ENCODE assay signal across 10 cellular contexts in genomic region chr4:163109967-163110366, GRCh38. TPM values are rescaled to one million over a fixed set of nuclear protein-coding genes. Genes with fewer than 3 reads are reported as not detected.
DNase-seq lines count a peak whose midpoint lies in the region; ATAC-seq and TF ChIP-seq lines count a peak whose summit lies in the region.
"Had no signal": no experiment of that assay in that cellular context is flagged by ENCODE, and none has a peak within 500 bp of the region (broad histone marks: within the 10 kb centered on the region; RNA-seq: fewer than 3 reads in every experiment).

No MANE protein-coding gene starts in this region.

- TF ChIP-seq CTCF in 22Rv1 (IDR thresholded peaks at IDR 0.05), result no peak
- TF ChIP-seq CTCF in MCF 10A (IDR thresholded peaks at IDR 0.05; ENCODE audit: unreplicated experiment), result no peak
- no peak for TF ChIP-seq CTCF in progenitor cell of endocrine pancreas (IDR thresholded peaks at IDR 0.05; ENCODE audit: unreplicated experiment)

- intact Hi-C loops in MCF 10A (cut with micrococcal nuclease), result loop anchor here (10.0 kb wide), 1 partner anchor 435 kb away; no protein-coding TSS in a partner anchor
- intact Hi-C loops in Right ventricle myocardium inferior (cut with DNase I), result no loop called here

- ATAC-seq in GM19035 (IDR thresholded peaks at IDR 0.05; ENCODE audit: unreplicated experiment) (peak; percentile 59), HG02642 (IDR thresholded peaks at IDR 0.05; ENCODE audit: poor library complexity, unreplicated experiment) (peak; percentile 63), HG03469 (IDR thresholded peaks at IDR 0.05; ENCODE audit: unreplicated experiment) (peak; percentile 64), Right ventricle myocardium inferior (no peak)

- DNase-seq in MCF 10A (ENCODE audit: unreplicated experiment), result no peak
- DNase-seq in Right ventricle myocardium inferior (ENCODE audit: missing footprints), result no peak
- DNase-seq in progenitor cell of endocrine pancreas (ENCODE audit: low spot score, unreplicated experiment), result no peak
- no peak for DNase-seq in NK-92 treated with Interleukin-12 subunit alpha and Interleukin-12 subunit beta, amount 100 ng/mL, for 24 hours (lab: John Stamatoyannopoulos, UW)
- DNase-seq: left ventricle myocardium inferior, RPMI8226 had no signal

- peaks cover 16% of the 10 kb centered on the region for H3K4me1 Mint-ChIP-seq in MCF 10A (ENCODE audit: insufficient read depth, unreplicated experiment)
- H3K4me1 Mint-ChIP-seq in progenitor cell of endocrine pancreas (ENCODE audit: low read depth), result no peaks in the 10 kb centered on the region

- H3K27me3 Mint-ChIP-seq in MCF 10A (ENCODE audit: insufficient read depth, unreplicated experiment) (no peaks in the 10 kb centered on the region), progenitor cell of endocrine pancreas (no peaks in the 10 kb centered on the region)

- H3K9me3 Mint-ChIP-seq in MCF 10A (ENCODE audit: unreplicated experiment), result no peaks in the 10 kb centered on the region
- no peaks in the 10 kb centered on the region for H3K9me3 Mint-ChIP-seq in progenitor cell of endocrine pancreas (ENCODE audit: low read depth)

- no peak overlapping the region for H3K4me3 Mint-ChIP-seq in MCF 10A (ENCODE audit: unreplicated experiment)
- H3K4me3 Mint-ChIP-seq in progenitor cell of endocrine pancreas (ENCODE audit: low read depth), result no peak overlapping the region

- no TSS peak for BruUV-seq in MCF 10A (replicated peaks; lab: Mats Ljungman, UMichigan)

- peak overlapping the region; percentile 49 for H3K27ac ChIP-seq in 22Rv1
- H3K27ac ChIP-seq: left ventricle myocardium inferior had no signal

- POLR2A ChIA-PET in MCF 10A (lab: Yijun Ruan, JAX), result no interaction called here

- H3K27ac Mint-ChIP-seq in MCF 10A (ENCODE audit: low read depth, unreplicated experiment), result no peak overlapping the region
- no peak overlapping the region for H3K27ac Mint-ChIP-seq in progenitor cell of endocrine pancreas

- CTCF ChIA-PET in MCF 10A (lab: Yijun Ruan, JAX), result no interaction called here

- peaks cover 15% of the 10 kb centered on the region for H3K36me3 Mint-ChIP-seq in MCF 10A (ENCODE audit: insufficient read depth, unreplicated experiment)
- H3K36me3 Mint-ChIP-seq in progenitor cell of endocrine pancreas (ENCODE audit: insufficient read depth), result no peaks in the 10 kb centered on the region

RNA-seq across cellular contexts. Expression of gene NAF1, which starts 56.7 kb away (rescaled TPM):
- 27.5 and 36.5 TPM in 2 replicates for total RNA-seq in MCF 10A (2022)
- 10.6 TPM for total RNA-seq in Right ventricle myocardium inferior
- total RNA-seq in progenitor cell of endocrine pancreas, result 28.1 and 30.6 TPM in 2 replicates
